Comparison of ENCODE assay signal across 22 cellular contexts in the genomic region with DNA sequence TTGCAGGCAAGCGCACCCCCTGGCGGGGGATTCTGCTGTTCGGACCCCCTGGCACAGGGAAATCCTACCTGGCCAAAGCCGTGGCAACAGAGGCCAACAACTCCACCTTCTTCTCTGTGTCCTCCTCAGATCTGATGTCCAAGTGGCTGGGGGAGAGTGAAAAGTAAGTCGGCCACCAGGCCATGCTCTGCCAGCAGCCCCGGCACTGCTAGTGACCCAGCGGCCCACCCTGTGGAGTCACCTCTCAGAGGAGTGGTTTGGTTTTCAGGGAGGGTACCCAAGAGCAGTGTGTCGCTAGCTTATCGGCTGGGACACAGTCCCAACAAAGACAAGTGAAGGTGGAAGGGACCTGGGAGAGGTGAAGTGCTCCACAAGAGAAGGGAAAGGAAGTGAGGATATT. TPM values are rescaled to one million over a fixed set of nuclear protein-coding genes. Genes with fewer than 3 reads are reported as not detected.
DNase-seq lines count a peak whose midpoint lies in the region; ATAC-seq, FAIRE-seq and TF ChIP-seq lines count a peak whose summit lies in the region.
"Had no signal": no experiment of that assay in that cellular context is flagged by ENCODE, and none has a peak within 500 bp of the region (broad histone marks: within the 10 kb centered on the region; RNA-seq: fewer than 3 reads in every experiment).

No MANE protein-coding gene starts in this region.

- no peak overlapping the region for H3K27ac ChIP-seq in K562 (ENCODE audit: extremely low read depth, low read depth, low read length)
- H3K27ac ChIP-seq: KMS-11, SJSA1 had no signal

- WGBS in K562 (ENCODE audit: insufficient coverage, low coverage, missing lambda C conversion rate): 94% methylated on average over 9 of the region's 9 CpGs

- intact Hi-C loops in K562 (cut with micrococcal nuclease): no loop called here

- no peak overlapping the region for H3K4me2 ChIP-seq in K562 (ENCODE audit: insufficient read depth, low read length)
- H3K4me2 ChIP-seq: KMS-11 had no signal

- H3K27ac Mint-ChIP-seq in activated naive CD4-positive, alpha-beta T cell treated with anti-CD3 and anti-CD28 coated beads, Interleukin-2, amount 50 U/mL, for 24 hours: peak overlapping the region; percentile 72
- peak overlapping the region; percentile 3 for H3K27ac Mint-ChIP-seq in mesothelial cell of epicardium
- H3K27ac Mint-ChIP-seq in stimulated activated naive B cell treated with anti-CD40 and anti-IgM and Interleukin-4, amounts not matched to agents 10 μg/mL and 1 μg/mL and 100 μg/mL, for 72 hours: peak overlapping the region; percentile 11
- H3K27ac Mint-ChIP-seq: CD8-positive, alpha-beta T cell; HFFc6 had no signal

- H3K27me3 ChIP-seq in K562 (ENCODE audit: control insufficient read depth in 2 of 2, insufficient read depth in 2 of 2, low read length in 2 of 2): no peaks in the 10 kb centered on the region
- H3K27me3 ChIP-seq: BLaER1 treated with 17β-estradiol and CSF1 and Interleukin-3, amounts not matched to agents 10 nM and 100 nM; SJSA1 had no signal

- TF ChIP-seq CTCF in K562 (IDR thresholded peaks at IDR 0.05 in 2 of 3, conservative IDR thresholded peaks at IDR 0.05 in 1 of 3; ENCODE audit: insufficient read depth in 2 of 3, low read depth in 1 of 3, low read length in 3 of 3) (no peak), mesothelial cell of epicardium (IDR thresholded peaks at IDR 0.05; ENCODE audit: unreplicated experiment) (no peak)

- H2AFZ ChIP-seq in K562 (ENCODE audit: low read depth, low read length): no peak overlapping the region

- H3K36me3 Mint-ChIP-seq in activated naive CD4-positive, alpha-beta T cell treated with anti-CD3 and anti-CD28 coated beads, Interleukin-2, amount 50 U/mL, for 24 hours: peaks cover 11% of the 10 kb centered on the region
- H3K36me3 Mint-ChIP-seq in mesothelial cell of epicardium: peaks cover 36% of the 10 kb centered on the region
- peaks cover 41 to 62% of the 10 kb centered on the region in 2 donors for H3K36me3 Mint-ChIP-seq in stimulated activated naive B cell treated with anti-CD40 and anti-IgM and Interleukin-4, amounts not matched to agents 10 μg/mL and 1 μg/mL and 100 μg/mL, for 72 hours

- no peak overlapping the region for H3K4me3 ChIP-seq in K562
- H3K4me3 ChIP-seq: SJSA1 had no signal

- CTCF ChIA-PET in K562 (lab: Yijun Ruan, JAX; ENCODE audit: low intra/inter-chr PET ratio): no interaction called here

- no peak for TF ChIP-seq RAD21 in K562 (CRISPR knock-in tag; conservative IDR thresholded peaks at IDR 0.05 in 1 of 2, IDR thresholded peaks at IDR 0.05 in 1 of 2)

- H3K9me3 Mint-ChIP-seq in activated naive CD4-positive, alpha-beta T cell treated with anti-CD3 and anti-CD28 coated beads, Interleukin-2, amount 50 U/mL, for 24 hours: no peaks in the 10 kb centered on the region
- no peaks in the 10 kb centered on the region for H3K9me3 Mint-ChIP-seq in mesothelial cell of epicardium
- H3K9me3 Mint-ChIP-seq in stimulated activated naive B cell treated with anti-CD40 and anti-IgM and Interleukin-4, amounts not matched to agents 10 μg/mL and 1 μg/mL and 100 μg/mL, for 72 hours: no peaks in the 10 kb centered on the region
- H3K9me3 Mint-ChIP-seq: CD8-positive, alpha-beta T cell; HFFc6 had no signal

- H3K4me1 ChIP-seq in K562 (replicated peaks in 1 of 2; ENCODE audit: control insufficient read depth in 2 of 2, insufficient read depth in 2 of 2, low read length in 2 of 2): peaks cover 2 to 23% of the 10 kb centered on the region in 2 experiments; a peak in 4 of 5 replicates
- H3K4me1 ChIP-seq: SJSA1 had no signal

- no peaks in the 10 kb centered on the region for H3K9me3 ChIP-seq in K562 (replicated peaks; ENCODE audit: control insufficient read depth, insufficient read depth, low read depth, low read length)
- H3K9me3 ChIP-seq: BLaER1 treated with 17β-estradiol and CSF1 and Interleukin-3, amounts not matched to agents 10 nM and 100 nM; SJSA1 had no signal

- no peaks in the 10 kb centered on the region for H3K27me3 Mint-ChIP-seq in activated naive CD4-positive, alpha-beta T cell treated with anti-CD3 and anti-CD28 coated beads, Interleukin-2, amount 50 U/mL, for 24 hours
- H3K27me3 Mint-ChIP-seq in mesothelial cell of epicardium (ENCODE audit: low read depth): no peaks in the 10 kb centered on the region
- no peaks in the 10 kb centered on the region for H3K27me3 Mint-ChIP-seq in stimulated activated naive B cell treated with anti-CD40 and anti-IgM and Interleukin-4, amounts not matched to agents 10 μg/mL and 1 μg/mL and 100 μg/mL, for 72 hours

- H4K20me1 ChIP-seq in K562 (replicated peaks; ENCODE audit: control insufficient read depth, insufficient read depth, low read length): peaks cover 11% of the 10 kb centered on the region; the same call in 1 of the 2 replicates

- in situ Hi-C loops in K562 (cut with MboI): no loop called here
- in situ Hi-C loops in G401 (cut with HindIII; ENCODE audit: low sequenced_read_pairs): no loop called here

- H3K9ac ChIP-seq in K562 (ENCODE audit: insufficient read depth in 1 of 2, low read depth in 2 of 2, low read length in 2 of 2): peak overlapping the region in 1 of 2 experiments; percentile 17; a peak in 1 of 4 replicates
- H3K9ac ChIP-seq: KMS-11 had no signal

- no peak for FAIRE-seq in K562 (lab: Jason Lieb, UNC)
- FAIRE-seq: A204.1, H54 had no signal

- H3K79me2 ChIP-seq in K562 (ENCODE audit: control insufficient read depth, insufficient read depth, low read length): peaks cover 37% of the 10 kb centered on the region

- H3K9me1 ChIP-seq in K562 (ENCODE audit: control insufficient read depth, insufficient read depth, low read length): no peaks in the 10 kb centered on the region

- peaks cover 10% of the 10 kb centered on the region for H3K4me1 Mint-ChIP-seq in activated naive CD4-positive, alpha-beta T cell treated with anti-CD3 and anti-CD28 coated beads, Interleukin-2, amount 50 U/mL, for 24 hours
- H3K4me1 Mint-ChIP-seq in mesothelial cell of epicardium: no peaks in the 10 kb centered on the region
- H3K4me1 Mint-ChIP-seq in stimulated activated naive B cell treated with anti-CD40 and anti-IgM and Interleukin-4, amounts not matched to agents 10 μg/mL and 1 μg/mL and 100 μg/mL, for 72 hours: peaks cover 16 to 38% of the 10 kb centered on the region in 2 donors

- no peak for DNase-seq in activated naive CD4-positive, alpha-beta T cell treated with Interleukin-2 at 50 U/mL for 16 hours
- no peak for DNase-seq in K562 (ENCODE audit: extremely low read depth in 1 of 4, low spot score in 3 of 4)
- no peak for DNase-seq in mesothelial cell of epicardium (ENCODE audit: low spot score in 2 of 2, unreplicated experiment in 2 of 2)
- no peak for DNase-seq in stimulated activated naive B cell treated with anti-CD40 and anti-IgM and Interleukin-4, amounts not matched to agents 10 μg/mL and 1 μg/mL and 100 μg/mL, for 72 hours
- no peak for DNase-seq in NCI-H187 treated with DMSO at 0.1 percent for 48 hours (lab: John Stamatoyannopoulos, UW)
- no peak for DNase-seq in G401 (ENCODE audit: low spot score)
- DNase-seq in NK-92 treated with Interleukin-12 subunit alpha and Interleukin-12 subunit beta, amount 100 ng/mL, for 24 hours (lab: John Stamatoyannopoulos, UW): no peak
- DNase-seq: CD8-positive, alpha-beta T cell; DMS79; HFFc6; NCI-H1417; NCI-H187; NCI-H345; NCI-H526 had no signal

- POLR2A ChIA-PET in K562 (lab: Yijun Ruan, JAX): interaction anchor here (1.0 kb wide), 1 partner anchor 10 kb away, joined by 4 read pairs; no protein-coding TSS in a partner anchor

- BruUV-seq in K562 (replicated peaks; lab: Mats Ljungman, UMichigan): no TSS peak

- H3K4me3 Mint-ChIP-seq in activated naive CD4-positive, alpha-beta T cell treated with anti-CD3 and anti-CD28 coated beads, Interleukin-2, amount 50 U/mL, for 24 hours: no peak overlapping the region
- no peak overlapping the region for H3K4me3 Mint-ChIP-seq in mesothelial cell of epicardium
- no peak overlapping the region for H3K4me3 Mint-ChIP-seq in stimulated activated naive B cell treated with anti-CD40 and anti-IgM and Interleukin-4, amounts not matched to agents 10 μg/mL and 1 μg/mL and 100 μg/mL, for 72 hours
- H3K4me3 Mint-ChIP-seq: CD8-positive, alpha-beta T cell; HFFc6 had no signal

- TF ChIP-seq EP300 in K562 (IDR thresholded peaks at IDR 0.05; ENCODE audit: low read length): no peak

- TF ChIP-seq POLR2A in K562 (conservative IDR thresholded peaks at IDR 0.05): no peak

- ATAC-seq in K562: no peak
- ATAC-seq in stimulated activated naive B cell treated with anti-CD40 and anti-IgM and Interleukin-4, amounts not matched to agents 10 μg/mL and 1 μg/mL and 100 μg/mL, for 72 hours (replicated peaks): no peak
- ATAC-seq: CD8-positive, alpha-beta T cell; Panc1 had no signal

- peaks cover 94% of the 10 kb centered on the region for H3K36me3 ChIP-seq in K562 (ENCODE audit: control insufficient read depth, insufficient read depth, low read length)

RNA-seq across cellular contexts. Expression of a gene that starts 8.2 kb away (rescaled TPM):
- 26.7 and 75.5 TPM in 2 replicates for total RNA-seq in K562 (2011; cell fraction: chromatin; rRNA removed; ENCODE audit: low replicate concordance)
- total RNA-seq in K562 (2011; cell fraction: nucleolus; rRNA removed): 37.9 and 38.5 TPM in 2 replicates
- total RNA-seq in K562 (2011; cell fraction: nucleoplasm; rRNA removed): 41.0 and 51.9 TPM in 2 replicates
- total RNA-seq in K562 (2014; rRNA removed): 35.5 and 48.9 TPM in 2 replicates
- total RNA-seq in K562 (2014; rRNA removed; fragmentation: Illumina TruSeq; extraction: Trizol): 20.3 and 23.9 TPM in 2 replicates
- 29.9 and 30.7 TPM in 2 replicates for total RNA-seq in K562 (2015; rRNA removed; fragmentation: Illumina TruSeq; extraction: Trizol)
- total RNA-seq in K562 (2021): 37.8 and 38.1 TPM in 2 replicates
- 16.1 and 16.3 TPM in 2 replicates for polyA plus RNA-seq in K562 (2011; rRNA removed)
- polyA plus RNA-seq in K562 (2011; cell fraction: cytosol; rRNA removed): 22.2 and 23.1 TPM in 2 replicates
- 57.7 and 70.1 TPM in 2 replicates for polyA plus RNA-seq in K562 (2011; cell fraction: nucleus; rRNA removed)
- 49.0 and 66.1 TPM in 2 replicates for polyA plus RNA-seq in K562 (2012)
- polyA plus RNA-seq in K562 (2014; fragmentation: Illumina TruSeq; extraction: Trizol): 42.6 and 45.4 TPM in 2 replicates
- polyA plus RNA-seq in K562 (2014; fragmentation: Nextera tagmentation; extraction: Ambion mirVana): 1 to 10 TPM; 7.6 to 8.1 TPM
- polyA plus RNA-seq in K562 (2014; rRNA removed): 37.4 and 40.6 TPM in 2 replicates
- polyA minus RNA-seq in K562 (2011; rRNA and poly(A)+ RNA removed): 15.0 and 21.0 TPM in 2 replicates
- 18.1 and 22.6 TPM in 2 replicates for polyA minus RNA-seq in K562 (2011; cell fraction: cytosol; rRNA and poly(A)+ RNA removed)
- 18.0 and 27.2 TPM in 2 replicates for polyA minus RNA-seq in K562 (2011; cell fraction: nucleus; rRNA and poly(A)+ RNA removed)
- total RNA-seq in mesothelial cell of epicardium: 28.0 to 30.3 TPM (median 29.8 TPM) in 3 replicates
- 55.2 and 60.7 TPM in 2 replicates for total RNA-seq in G401 (2014; rRNA removed; shearing (Covaris generic))

RNA-seq across cellular contexts. Expression of a gene that starts 11.0 kb away (rescaled TPM):
- 3.6 and 14.6 TPM in 2 replicates for total RNA-seq in K562 (2011; cell fraction: chromatin; rRNA removed; ENCODE audit: low replicate concordance)
- 24.6 and 26.7 TPM in 2 replicates for total RNA-seq in K562 (2011; cell fraction: nucleolus; rRNA removed)
- 10.4 and 14.0 TPM in 2 replicates for total RNA-seq in K562 (2011; cell fraction: nucleoplasm; rRNA removed)
- total RNA-seq in K562 (2014; rRNA removed) (60.6 and 72.4 TPM in 2 replicates), K562 (2014; rRNA removed; fragmentation: Illumina TruSeq; extraction: Trizol) (0.67 and 1.7 TPM in 2 replicates), K562 (2015; rRNA removed; fragmentation: Illumina TruSeq; extraction: Trizol) (6.2 and 10.1 TPM in 2 replicates), K562 (2021) (31.5 and 36.3 TPM in 2 replicates), mesothelial cell of epicardium (13.5 to 14.1 TPM (median 13.6 TPM) in 3 replicates)
- polyA plus RNA-seq in K562 (2011; rRNA removed) (4.3 and 5.3 TPM in 2 replicates), K562 (2014; fragmentation: Illumina TruSeq; extraction: Trizol) (5.6 and 11.1 TPM in 2 replicates), K562 (2014; fragmentation: Nextera tagmentation; extraction: Ambion mirVana) (under 1 TPM; 0.15 to 0.25 TPM), K562 (2014; rRNA removed) (40.0 and 45.5 TPM in 2 replicates)
- 12.0 and 31.8 TPM in 2 replicates for polyA plus RNA-seq in K562 (2011; cell fraction: cytosol; rRNA removed)
- polyA plus RNA-seq in K562 (2011; cell fraction: nucleus; rRNA removed): 6.9 and 12.3 TPM in 2 replicates
- 14.4 and 18.0 TPM in 2 replicates for polyA plus RNA-seq in K562 (2012)
- 2.7 and 4.4 TPM in 2 replicates for polyA minus RNA-seq in K562 (2011; rRNA and poly(A)+ RNA removed)
- polyA minus RNA-seq in K562 (2011; cell fraction: cytosol; rRNA and poly(A)+ RNA removed): 7.4 and 7.6 TPM in 2 replicates
- polyA minus RNA-seq in K562 (2011; cell fraction: nucleus; rRNA and poly(A)+ RNA removed): 7.8 and 9.4 TPM in 2 replicates
- 28.3 and 49.1 TPM in 2 replicates for total RNA-seq in G401 (2014; rRNA removed; shearing (Covaris generic))

RNA-seq across cellular contexts. Expression of a gene that starts 20.0 kb away (rescaled TPM):
- 58.6 and 101 TPM in 2 replicates for total RNA-seq in K562 (2011; cell fraction: chromatin; rRNA removed; ENCODE audit: low replicate concordance)
- 70.5 and 89.9 TPM in 2 replicates for total RNA-seq in K562 (2011; cell fraction: nucleolus; rRNA removed)
- total RNA-seq in K562 (2011; cell fraction: nucleoplasm; rRNA removed): 73.8 and 77.9 TPM in 2 replicates
- total RNA-seq in K562 (2014; rRNA removed) (34.2 and 45.2 TPM in 2 replicates), K562 (2014; rRNA removed; fragmentation: Illumina TruSeq; extraction: Trizol) (21.9 and 23.3 TPM in 2 replicates), K562 (2015; rRNA removed; fragmentation: Illumina TruSeq; extraction: Trizol) (29.4 and 30.1 TPM in 2 replicates), K562 (2021) (42.6 and 43.6 TPM in 2 replicates), mesothelial cell of epicardium (48.2 to 49.4 TPM (median 49.0 TPM) in 3 replicates)
- polyA plus RNA-seq in K562 (2011; rRNA removed) (31.5 and 34.9 TPM in 2 replicates), K562 (2014; fragmentation: Illumina TruSeq; extraction: Trizol) (22.0 and 27.9 TPM in 2 replicates), K562 (2014; fragmentation: Nextera tagmentation; extraction: Ambion mirVana) (1 to 10 TPM; 3.7 to 5.7 TPM), K562 (2014; rRNA removed) (33.4 and 38.2 TPM in 2 replicates)
- 40.5 and 58.4 TPM in 2 replicates for polyA plus RNA-seq in K562 (2011; cell fraction: cytosol; rRNA removed)
- 42.4 and 54.2 TPM in 2 replicates for polyA plus RNA-seq in K562 (2011; cell fraction: nucleus; rRNA removed)
- 20.5 and 29.8 TPM in 2 replicates for polyA plus RNA-seq in K562 (2012)
- 42.0 and 47.5 TPM in 2 replicates for polyA minus RNA-seq in K562 (2011; rRNA and poly(A)+ RNA removed)
- polyA minus RNA-seq in K562 (2011; cell fraction: cytosol; rRNA and poly(A)+ RNA removed): 30.9 and 38.5 TPM in 2 replicates
- polyA minus RNA-seq in K562 (2011; cell fraction: nucleus; rRNA and poly(A)+ RNA removed): 39.7 and 55.4 TPM in 2 replicates
- 71.6 and 77.0 TPM in 2 replicates for total RNA-seq in G401 (2014; rRNA removed; shearing (Covaris generic))

RNA-seq across cellular contexts. Expression of a gene that starts 20.2 kb away (rescaled TPM):
- total RNA-seq in K562 (2011; cell fraction: chromatin; rRNA removed; ENCODE audit: low replicate concordance): 67.9 and 76.6 TPM in 2 replicates
- total RNA-seq in K562 (2011; cell fraction: nucleolus; rRNA removed): 38.0 and 41.5 TPM in 2 replicates
- total RNA-seq in K562 (2011; cell fraction: nucleoplasm; rRNA removed): 63.2 and 72.6 TPM in 2 replicates
- 41.2 and 45.2 TPM in 2 replicates for total RNA-seq in K562 (2014; rRNA removed)
- total RNA-seq in K562 (2014; rRNA removed; fragmentation: Illumina TruSeq; extraction: Trizol): 73.9 and 77.8 TPM in 2 replicates
- total RNA-seq in K562 (2015; rRNA removed; fragmentation: Illumina TruSeq; extraction: Trizol): 82.9 and 85.5 TPM in 2 replicates
- 52.8 and 58.1 TPM in 2 replicates for total RNA-seq in K562 (2021)
- polyA plus RNA-seq in K562 (2011; rRNA removed): 18.9 and 28.9 TPM in 2 replicates
- polyA plus RNA-seq in K562 (2011; cell fraction: cytosol; rRNA removed): 15.3 and 21.6 TPM in 2 replicates
- 12.1 and 15.2 TPM in 2 replicates for polyA plus RNA-seq in K562 (2011; cell fraction: nucleus; rRNA removed)
- polyA plus RNA-seq in K562 (2012): 27.0 and 61.8 TPM in 2 replicates
- 71.2 and 78.3 TPM in 2 replicates for polyA plus RNA-seq in K562 (2014; fragmentation: Illumina TruSeq; extraction: Trizol)
- polyA plus RNA-seq in K562 (2014; fragmentation: Nextera tagmentation; extraction: Ambion mirVana): 10 to 100 TPM; 72.5 to 78.3 TPM
- 57.7 and 67.0 TPM in 2 replicates for polyA plus RNA-seq in K562 (2014; rRNA removed)
- 33.1 and 33.6 TPM in 2 replicates for polyA minus RNA-seq in K562 (2011; rRNA and poly(A)+ RNA removed)
- polyA minus RNA-seq in K562 (2011; cell fraction: cytosol; rRNA and poly(A)+ RNA removed): 15.2 and 22.5 TPM in 2 replicates
- polyA minus RNA-seq in K562 (2011; cell fraction: nucleus; rRNA and poly(A)+ RNA removed): 15.3 and 17.2 TPM in 2 replicates
- total RNA-seq in mesothelial cell of epicardium: 27.2 to 31.4 TPM (median 30.5 TPM) in 3 replicates
- total RNA-seq in G401 (2014; rRNA removed; shearing (Covaris generic)): 33.0 and 35.3 TPM in 2 replicates

RNA-seq across cellular contexts. Expression of a gene that starts 32.2 kb away (rescaled TPM):
- 1.5 and 1.7 TPM in 2 replicates for total RNA-seq in K562 (2011; cell fraction: chromatin; rRNA removed; ENCODE audit: low replicate concordance)
- total RNA-seq in K562 (2011; cell fraction: nucleolus; rRNA removed): 0.67 TPM in 1 of 2 replicates, not detected in the other
- 1.6 TPM in 2 replicates for total RNA-seq in K562 (2011; cell fraction: nucleoplasm; rRNA removed)
- 0.18 TPM in 1 of 2 replicates, not detected in the other for total RNA-seq in K562 (2014; rRNA removed)
- 0.22 and 0.25 TPM in 2 replicates for total RNA-seq in K562 (2014; rRNA removed; fragmentation: Illumina TruSeq; extraction: Trizol)
- total RNA-seq in K562 (2015; rRNA removed; fragmentation: Illumina TruSeq; extraction: Trizol): 0.25 TPM in 1 of 2 replicates, not detected in the other
- total RNA-seq in K562 (2021): 0.51 TPM in 1 of 2 replicates, not detected in the other
- 0.14 and 0.20 TPM in 2 replicates for polyA plus RNA-seq in K562 (2011; rRNA removed)
- polyA plus RNA-seq in K562 (2011; cell fraction: cytosol; rRNA removed): 0.07 TPM in 1 of 2 replicates, not detected in the other
- 0.70 TPM in 1 of 2 replicates, not detected in the other for polyA plus RNA-seq in K562 (2011; cell fraction: nucleus; rRNA removed)
- polyA plus RNA-seq in K562 (2012): 0.36 and 0.47 TPM in 2 replicates
- 0.22 TPM in 1 of 2 replicates, not detected in the other for polyA plus RNA-seq in K562 (2014; fragmentation: Illumina TruSeq; extraction: Trizol)
- under 1 TPM; 0.32 to 0.45 TPM for polyA plus RNA-seq in K562 (2014; fragmentation: Nextera tagmentation; extraction: Ambion mirVana)
- polyA plus RNA-seq in K562 (2014; rRNA removed): not detected in 2 replicates
- polyA minus RNA-seq in K562 (2011; rRNA and poly(A)+ RNA removed): not detected in 2 replicates
- not detected in 2 replicates for polyA minus RNA-seq in K562 (2011; cell fraction: cytosol; rRNA and poly(A)+ RNA removed)
- 0.40 and 0.67 TPM in 2 replicates for polyA minus RNA-seq in K562 (2011; cell fraction: nucleus; rRNA and poly(A)+ RNA removed)
- 1.2 to 1.7 TPM (median 1.4 TPM) in 3 replicates for total RNA-seq in mesothelial cell of epicardium
- total RNA-seq in G401 (2014; rRNA removed; shearing (Covaris generic)): not detected in 2 replicates
- total RNA-seq: M059J had no signal

Comparison
In these comparisons a context has a peak if more than half of its experiments do, and no peak if none do; other contexts are left out.
1. H3K27ac Mint-ChIP-seq: peak in every context shown above with its lines; median percentile 72 in activated naive CD4-positive, alpha-beta T cell treated with anti-CD3 and anti-CD28 coated beads, Interleukin-2, amount 50 U/mL, for 24 hours; 11 in stimulated activated naive B cell treated with anti-CD40 and anti-IgM and Interleukin-4, amounts not matched to agents 10 μg/mL and 1 μg/mL and 100 μg/mL, for 72 hours; 3 in mesothelial cell of epicardium.